In genomic region chr4:75820197-75820596, GRCh38 we compare ENCODE assay signal across 8 cellular contexts.
"Had no signal": no experiment of that assay in that cellular context is flagged by ENCODE, and none has a peak within 500 bp of the region (broad histone marks: within the 10 kb centered on the region; RNA-seq: fewer than 3 reads in every experiment).

No MANE protein-coding gene starts in this region.

- H3K4me2 ChIP-seq: GM23338 had no signal

- H3K4me3 Mint-ChIP-seq: GM23338, HFFc6 had no signal

- DNase-seq: H7, HFFc6, IMR-90 had no signal

- FAIRE-seq: K562 had no signal

- ATAC-seq: GM23338, HCT116, K562 had no signal

- H3K9me3 Mint-ChIP-seq: GM23338, HFFc6 had no signal

- H3K27ac ChIP-seq: HL-60 had no signal

- H3K27ac Mint-ChIP-seq: GM23338, HFFc6 had no signal

- H3K4me3 ChIP-seq: GM23338, HAP-1, K562 had no signal

- H2AFZ ChIP-seq: GM23338 had no signal

- H3K4me1 Mint-ChIP-seq: GM23338 had no signal

- H3K9me3 ChIP-seq: HAP-1 had no signal
